In genomic region chr10:46094931-46095755, GRCh38 we compare ENCODE assay signal across 12 cellular contexts. TPM values are rescaled to one million over a fixed set of nuclear protein-coding genes. Genes with fewer than 3 reads are reported as not detected.
DNase-seq lines count a peak whose midpoint lies in the region; ATAC-seq, FAIRE-seq and TF ChIP-seq lines count a peak whose summit lies in the region.
"Had no signal": no experiment of that assay in that cellular context is flagged by ENCODE, and none has a peak within 500 bp of the region (broad histone marks: within the 10 kb centered on the region; RNA-seq: fewer than 3 reads in every experiment).

No MANE protein-coding gene starts in this region.

- 22% methylated on average over 15 of the region's 15 CpGs for WGBS in K562 (ENCODE audit: insufficient coverage, low coverage, missing lambda C conversion rate)
- 55% methylated on average over 15 of the region's 15 CpGs for WGBS in smooth muscle cell (ENCODE audit: low lambda C conversion rate)

- DNase-seq in activated gamma-delta T cell treated with Interleukin-2 at 50 U/mL for 16 hours (peak; percentile 13), activated gamma-delta T cell (lab: John Stamatoyannopoulos, UW) (no peak), K562 (ENCODE audit: extremely low read depth in 1 of 4, low spot score in 3 of 4) (no peak), smooth muscle cell (lab: John Stamatoyannopoulos, UW; ENCODE audit: unreplicated experiment) (no peak), middle frontal gyrus (ENCODE audit: extremely low spot score, low spot score) (no peak), GM20000 (ENCODE audit: low spot score) (no peak)
- DNase-seq: effector CD4-positive, alpha-beta T cell; lower lobe of right lung; NCI-H2081 treated with DMSO at 0.1 percent for 48 hours had no signal

- H3K4me1 ChIP-seq in K562 (replicated peaks in 1 of 2; ENCODE audit: control insufficient read depth in 2 of 2, insufficient read depth in 2 of 2, low read length in 2 of 2) (peaks cover 0 to 23% of the 10 kb centered on the region in 2 experiments; a peak in 4 of 5 replicates), smooth muscle cell (ENCODE audit: low read depth) (peaks cover 20% of the 10 kb centered on the region)
- H3K4me1 ChIP-seq: lower lobe of right lung had no signal

- peak overlapping the region in 2 of 3 donors; percentile 23 to 69 for H3K27ac Mint-ChIP-seq in IgD-negative memory B cell

- H3K9me3 ChIP-seq in K562 (replicated peaks; ENCODE audit: control insufficient read depth, insufficient read depth, low read depth, low read length) = no peaks in the 10 kb centered on the region
- no peaks in the 10 kb centered on the region for H3K9me3 ChIP-seq in smooth muscle cell (replicated peaks; ENCODE audit: low read depth)
- H3K9me3 ChIP-seq: lower lobe of right lung had no signal

- H2AFZ ChIP-seq in K562 (ENCODE audit: low read depth, low read length) (peak overlapping the region; percentile 10; the same call in 1 of the 2 replicates), smooth muscle cell (ENCODE audit: low read depth) (peak overlapping the region; percentile 65)

- H3K27ac ChIP-seq in K562 (ENCODE audit: extremely low read depth, low read depth, low read length) (no peak overlapping the region), smooth muscle cell (ENCODE audit: low read depth) (peak overlapping the region; percentile 62)
- H3K27ac ChIP-seq: lower lobe of right lung had no signal

- H3K9ac ChIP-seq in K562 (ENCODE audit: insufficient read depth in 1 of 2, low read depth in 2 of 2, low read length in 2 of 2) (peak overlapping the region in 1 of 2 experiments; percentile 70; a peak in 2 of 4 replicates), smooth muscle cell (ENCODE audit: low read depth) (no peak overlapping the region)

- intact Hi-C loops in K562 (cut with micrococcal nuclease) = no loop called here

- BruUV-seq in K562 (replicated peaks; lab: Mats Ljungman, UMichigan) = no TSS peak

- in situ Hi-C loops in K562 (cut with MboI) = loop anchor here (25.0 kb wide), 1 partner anchor 1667 kb away; the partner anchor contains the start of gene SYT15B

- peak overlapping the region in 1 of 4 donors; percentile 41 for H3K4me3 Mint-ChIP-seq in IgD-negative memory B cell

- H3K36me3 ChIP-seq in K562 (ENCODE audit: control insufficient read depth, insufficient read depth, low read length) (no peaks in the 10 kb centered on the region), smooth muscle cell (ENCODE audit: low read depth) (no peaks in the 10 kb centered on the region)
- H3K36me3 ChIP-seq: lower lobe of right lung had no signal

- H4K20me1 ChIP-seq in K562 (replicated peaks; ENCODE audit: control insufficient read depth, insufficient read depth, low read length) = no peaks in the 10 kb centered on the region
- H4K20me1 ChIP-seq in smooth muscle cell (ENCODE audit: low read depth) = no peaks in the 10 kb centered on the region

- TF ChIP-seq EP300 in K562 (IDR thresholded peaks at IDR 0.05; ENCODE audit: low read length) = no peak

- peaks cover 0 to 27% of the 10 kb centered on the region in 2 experiments; a peak in 3 of 5 replicates for H3K27me3 ChIP-seq in K562 (ENCODE audit: control insufficient read depth in 2 of 2, insufficient read depth in 2 of 2, low read length in 2 of 2)
- H3K27me3 ChIP-seq in smooth muscle cell (ENCODE audit: low read depth) = no peaks in the 10 kb centered on the region

- peaks cover 19 to 29% (median 23%) of the 10 kb centered on the region in 3 donors for H3K4me1 Mint-ChIP-seq in IgD-negative memory B cell

- no peaks in the 10 kb centered on the region for H3K9me1 ChIP-seq in K562 (ENCODE audit: control insufficient read depth, insufficient read depth, low read length)

- H3K79me2 ChIP-seq in K562 (ENCODE audit: control insufficient read depth, insufficient read depth, low read length) = no peaks in the 10 kb centered on the region
- no peaks in the 10 kb centered on the region for H3K79me2 ChIP-seq in smooth muscle cell (ENCODE audit: low read depth)

- no peak for TF ChIP-seq POLR2A in K562 (conservative IDR thresholded peaks at IDR 0.05)

- no peaks in the 10 kb centered on the region for H3K27me3 Mint-ChIP-seq in IgD-negative memory B cell

- ATAC-seq in K562 (0 out of 3 replicates have a peak, but pooled peaks have one; percentile 6), GM21423 (IDR thresholded peaks at IDR 0.05; ENCODE audit: unreplicated experiment) (no peak)
- ATAC-seq: lower lobe of right lung had no signal

- H3K9me3 Mint-ChIP-seq in IgD-negative memory B cell = no peaks in the 10 kb centered on the region

- TF ChIP-seq CTCF in K562 (IDR thresholded peaks at IDR 0.05 in 2 of 3, conservative IDR thresholded peaks at IDR 0.05 in 1 of 3; ENCODE audit: insufficient read depth in 2 of 3, low read depth in 1 of 3, low read length in 3 of 3) (no peak), smooth muscle cell (IDR thresholded peaks at IDR 0.05; ENCODE audit: borderline replicate concordance, insufficient read depth, poor library complexity, severe bottlenecking) (no peak), GM20000 (IDR thresholded peaks at IDR 0.05; ENCODE audit: extremely low read depth, missing control alignments) (no peak)

- CTCF ChIA-PET in K562 (lab: Yijun Ruan, JAX; ENCODE audit: low intra/inter-chr PET ratio) = no interaction called here

- H3K4me3 ChIP-seq in K562 (no peak overlapping the region), smooth muscle cell (no peak overlapping the region)
- H3K4me3 ChIP-seq: lower lobe of right lung had no signal

- POLR2A ChIA-PET in K562 (lab: Yijun Ruan, JAX) = no interaction called here

- TF ChIP-seq RAD21 in K562 (CRISPR knock-in tag; conservative IDR thresholded peaks at IDR 0.05 in 1 of 2, IDR thresholded peaks at IDR 0.05 in 1 of 2) = no peak

- FAIRE-seq in K562 (lab: Jason Lieb, UNC) = no peak

- H3K4me2 ChIP-seq in K562 (ENCODE audit: insufficient read depth, low read length) (no peak overlapping the region), smooth muscle cell (peak overlapping the region; percentile 56)

- H3F3A ChIP-seq in smooth muscle cell (ENCODE audit: low read depth) = peaks cover 7% of the 10 kb centered on the region

- H3K36me3 Mint-ChIP-seq in IgD-negative memory B cell = no peaks in the 10 kb centered on the region

TF ChIP-seq in K562, 482 proteins besides CTCF, POLR2A, EP300 and RAD21 (continues in another document):
- TF ChIP-seq TAF15 (IDR thresholded peaks at IDR 0.05; ENCODE audit: low read depth, low read length) (no peak), BCLAF1 (IDR thresholded peaks at IDR 0.05; ENCODE audit: borderline replicate concordance in 1 of 2, control insufficient read depth in 1 of 2, low read depth in 2 of 2, low read length in 1 of 2) (no peak), MTF1 (CRISPR knock-in tag; IDR thresholded peaks at IDR 0.05; ENCODE audit: borderline replicate concordance) (no peak)

RNA-seq across cellular contexts. Expression of gene MSMB, which starts 49.1 kb away (rescaled TPM):
- polyA plus RNA-seq in IgD-negative memory B cell = not detected
- total RNA-seq in K562 (2011; cell fraction: chromatin; rRNA removed; ENCODE audit: low replicate concordance) = not detected in 2 replicates
- total RNA-seq in K562 (2011; cell fraction: nucleolus; rRNA removed) = not detected in 2 replicates
- total RNA-seq in K562 (2011; cell fraction: nucleoplasm; rRNA removed) = not detected in 2 replicates
- not detected in 2 replicates for total RNA-seq in K562 (2014; rRNA removed)
- not detected in 2 replicates for total RNA-seq in K562 (2014; rRNA removed; fragmentation: Illumina TruSeq; extraction: Trizol)
- not detected in 2 replicates for total RNA-seq in K562 (2015; rRNA removed; fragmentation: Illumina TruSeq; extraction: Trizol)
- not detected in 2 replicates for total RNA-seq in K562 (2021)
- polyA plus RNA-seq in K562 (2011; rRNA removed) = not detected in 2 replicates
- not detected in 2 replicates for polyA plus RNA-seq in K562 (2011; cell fraction: cytosol; rRNA removed)
- not detected in 2 replicates for polyA plus RNA-seq in K562 (2011; cell fraction: nucleus; rRNA removed)
- polyA plus RNA-seq in K562 (2012) = 0.21 and 0.53 TPM in 2 replicates
- not detected in 2 replicates for polyA plus RNA-seq in K562 (2014; fragmentation: Illumina TruSeq; extraction: Trizol)
- under 1 TPM in 1 of 2 experiments, not detected in 1; 0.21 TPM for polyA plus RNA-seq in K562 (2014; fragmentation: Nextera tagmentation; extraction: Ambion mirVana)
- polyA plus RNA-seq in K562 (2014; rRNA removed) = 0.60 TPM in 1 of 2 replicates, not detected in the other
- polyA minus RNA-seq in K562 (2011; rRNA and poly(A)+ RNA removed) = not detected in 2 replicates
- polyA minus RNA-seq in K562 (2011; cell fraction: cytosol; rRNA and poly(A)+ RNA removed) = not detected in 2 replicates
- not detected in 2 replicates for polyA minus RNA-seq in K562 (2011; cell fraction: nucleus; rRNA and poly(A)+ RNA removed)
- not detected in 2 replicates for total RNA-seq in smooth muscle cell
- polyA plus RNA-seq in smooth muscle cell = 0.50 TPM in 1 of 2 replicates, not detected in the other
- total RNA-seq: temporal lobe had no signal
